In genomic region chr12:6852651-6853354, GRCh38 we compare ENCODE assay signal across 8 cellular contexts.
DNase-seq lines count a peak whose midpoint lies in the region; ATAC-seq and TF ChIP-seq lines count a peak whose summit lies in the region.

No MANE protein-coding gene starts in this region.

- no peak for TF ChIP-seq CTCF in astrocyte of the spinal cord (IDR thresholded peaks at IDR 0.05; ENCODE audit: low read depth, low read length)

- peak overlapping the region; percentile 83 for H3K27ac ChIP-seq in ACC112 (ENCODE audit: low read depth, low read length)

- peaks cover 44% of the 10 kb centered on the region for H3K79me2 ChIP-seq in ACC112 (ENCODE audit: control insufficient read depth, insufficient read depth, low read length, unreplicated experiment)

- peak; percentile 22 for DNase-seq in HCEC 1CT
- DNase-seq in T-helper 2 cell: peak in 4 of 5 experiments; percentile 13 to 91 (median 66)
- DNase-seq in astrocyte of the spinal cord (ENCODE audit: low read depth, low spot score): peak; percentile 79
- peak; percentile 53 for DNase-seq in iPS-NIHi7 (ENCODE audit: extremely low spot score)
- peak; percentile 72 for DNase-seq in stimulated activated CD4-positive, alpha-beta T cell treated with anti-CD3 and anti-CD28 coated beads, Interleukin-12 subunit alpha, Interleukin-12 subunit beta, amount 100 ng/mL, for 4 hours
- DNase-seq in NCI-H1092 (lab: John Stamatoyannopoulos, UW): no peak

- H3K27me3 ChIP-seq in ACC112 (ENCODE audit: insufficient read depth, low read length): no peaks in the 10 kb centered on the region

- ATAC-seq in HG03520 (IDR thresholded peaks at IDR 0.05; ENCODE audit: unreplicated experiment): no peak

- peaks cover 10% of the 10 kb centered on the region for H3K36me3 ChIP-seq in ACC112 (ENCODE audit: insufficient read depth, low read length)

- H3K4me3 ChIP-seq in ACC112 (ENCODE audit: low read depth, low read length): peak overlapping the region; percentile 86
- H3K4me3 ChIP-seq in astrocyte of the spinal cord (ENCODE audit: low read depth, low read length): peak overlapping the region; percentile 83

- peaks cover 22% of the 10 kb centered on the region for H3K4me1 ChIP-seq in ACC112 (ENCODE audit: control insufficient read depth, insufficient read depth, low read length, unreplicated experiment)

- in situ Hi-C loops in astrocyte of the spinal cord (cut with HindIII; ENCODE audit: low sequenced_read_pairs): no loop called here

- H2AFZ ChIP-seq in ACC112 (ENCODE audit: low read length, unreplicated experiment): peak overlapping the region; percentile 32
